In the genomic region with DNA sequence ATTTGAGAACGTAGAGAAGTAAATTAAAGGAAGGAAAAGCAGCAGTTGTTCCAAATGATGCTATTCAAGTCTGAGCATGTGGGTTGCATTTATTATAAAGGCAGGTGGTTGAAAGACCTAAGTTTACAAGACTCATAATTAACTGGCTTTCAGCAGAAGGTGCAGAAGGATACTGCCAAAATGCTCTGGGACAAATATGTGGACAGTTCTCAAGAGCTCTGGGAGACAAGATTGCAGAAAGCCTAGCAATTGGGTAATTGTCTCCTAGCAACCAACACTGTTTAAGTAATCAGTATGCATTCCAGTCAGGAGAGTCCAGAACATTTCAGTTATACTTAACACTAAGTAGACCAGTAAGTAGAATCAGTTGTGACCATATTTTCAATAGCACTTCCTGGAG, we compare ENCODE assay signal across 9 cellular contexts.
DNase-seq lines count a peak whose midpoint lies in the region; ATAC-seq and TF ChIP-seq lines count a peak whose summit lies in the region.
"Had no signal": no experiment of that assay in that cellular context is flagged by ENCODE, and none has a peak within 500 bp of the region (broad histone marks: within the 10 kb centered on the region; RNA-seq: fewer than 3 reads in every experiment).

No MANE protein-coding gene starts in this region.

- 0 out of 2 replicates have a peak, but pooled peaks cover 1% of the 10 kb centered on the region for H3K36me3 ChIP-seq in BJ (ENCODE audit: control insufficient read depth, insufficient read depth, low read length)

- peak overlapping the region; percentile 82 for H3K27ac Mint-ChIP-seq in osteocyte (ENCODE audit: unreplicated experiment)
- H3K27ac Mint-ChIP-seq: activated B cell treated with CpG ODN at 0.5 μM for 24 hours had no signal

- DNase-seq in BJ (ENCODE audit: low read depth) (peak; percentile 97), NCI-H446 (lab: John Stamatoyannopoulos, UW) (peak; percentile 40 to 60), fibroblast of peridontal ligament (ENCODE audit: extremely low read depth) (peak; percentile 99), osteocyte (ENCODE audit: extremely low spot score, unreplicated experiment) (no peak), D341Med (ENCODE audit: low spot score) (no peak), NAMALWA (ENCODE audit: low spot score) (no peak)
- DNase-seq in stimulated activated naive CD4-positive, alpha-beta T cell (lab: John Stamatoyannopoulos, UW), result no peak
- DNase-seq: activated B cell treated with CpG ODN at 0.5 μM for 24 hours had no signal

- peaks cover 18% of the 10 kb centered on the region for H3K36me3 Mint-ChIP-seq in osteocyte (ENCODE audit: unreplicated experiment)

- no peaks in the 10 kb centered on the region for H3K27me3 ChIP-seq in BJ (ENCODE audit: control insufficient read depth, insufficient read depth, low read length)

- no peak overlapping the region for H3K4me3 Mint-ChIP-seq in osteocyte (ENCODE audit: unreplicated experiment)
- H3K4me3 Mint-ChIP-seq: activated B cell treated with CpG ODN at 0.5 μM for 24 hours had no signal

- CTCF ChIA-PET in BJ (lab: Yijun Ruan, JAX), result interaction anchor here (1.2 kb wide), 1 partner anchor 15 kb away, joined by 4 read pairs; no protein-coding TSS in a partner anchor

- no peak for TF ChIP-seq CTCF in BJ (IDR thresholded peaks at IDR 0.05; ENCODE audit: insufficient read depth, low read depth, low read length)
- TF ChIP-seq CTCF in osteocyte (IDR thresholded peaks at IDR 0.05), result no peak

- H3K27me3 Mint-ChIP-seq in osteocyte (ENCODE audit: unreplicated experiment), result no peaks in the 10 kb centered on the region
- H3K27me3 Mint-ChIP-seq: activated B cell treated with CpG ODN at 0.5 μM for 24 hours had no signal

- no peak for ATAC-seq in GM18861 (IDR thresholded peaks at IDR 0.05; ENCODE audit: unreplicated experiment)

- H3K4me3 ChIP-seq in BJ (ENCODE audit: low read depth, low read length), result no peak overlapping the region

- H3K4me1 Mint-ChIP-seq in osteocyte (ENCODE audit: unreplicated experiment), result peaks cover 15% of the 10 kb centered on the region
- H3K4me1 Mint-ChIP-seq: activated B cell treated with CpG ODN at 0.5 μM for 24 hours had no signal

- H3K9me3 Mint-ChIP-seq in osteocyte (ENCODE audit: unreplicated experiment), result no peaks in the 10 kb centered on the region
- H3K9me3 Mint-ChIP-seq: activated B cell treated with CpG ODN at 0.5 μM for 24 hours had no signal

- POLR2A ChIA-PET in BJ (lab: Charles Lee), result no interaction called here

Comparison
In these comparisons a context has a peak if more than half of its experiments do, and no peak if none do; other contexts are left out.
1. DNase-seq: peak in BJ (single experiment), NCI-H446 (2 of 2) and fibroblast of peridontal ligament (single experiment); none in osteocyte (single experiment), D341Med (single experiment), NAMALWA (single experiment) and stimulated activated naive CD4-positive, alpha-beta T cell (0 of 6).